ENCODE assay signal across 7 cellular contexts in genomic region chr19:35468637-35469036, GRCh38. TPM values are rescaled to one million over a fixed set of nuclear protein-coding genes. Genes with fewer than 3 reads are reported as not detected.
DNase-seq lines count a peak whose midpoint lies in the region; ATAC-seq and TF ChIP-seq lines count a peak whose summit lies in the region.

No MANE protein-coding gene starts in this region.

- no peak for TF ChIP-seq POLR2A in HCT116 (IDR thresholded peaks at IDR 0.05; ENCODE audit: borderline replicate concordance, extremely low read depth, insufficient read depth, insufficient read length)

- H2AFZ ChIP-seq in HCT116 (ENCODE audit: low read depth, low read length, poor library complexity, severe bottlenecking): no peak overlapping the region

- DNase-seq in GM10266 (ENCODE audit: extremely low spot score) (peak; percentile 76), HCT116 (ENCODE audit: low read depth, low spot score) (peak; percentile 22), NCI-H226 (peak; percentile 16), fibroblast of the aortic adventitia (ENCODE audit: low read depth) (peak; percentile 13), posterior cingulate gyrus (peak in 6 of 10 donors; percentile 29 to 88 (median 36)), T1000 (lab: John Stamatoyannopoulos, UW) (no peak)
- peak; percentile 65 for DNase-seq in activated CD8-positive, alpha-beta memory T cell treated with anti-CD3 and anti-CD28 coated beads, Interleukin-2, amount 50 U/mL, for 4 hours

- no TSS peak for BruUV-seq in HCT116 (replicated peaks; lab: Mats Ljungman, UMichigan)

- CTCF ChIA-PET in HCT116 (lab: Charles Lee): interaction anchor here (1.1 to 4.1 kb wide), 5 partner anchors 26 to 115 kb away, joined by 3 to 43 read pairs (median 4); no protein-coding TSS in a partner anchor

- intact Hi-C loops in HCT116 (cut with micrococcal nuclease): loop anchor here (1.0 kb wide), 1 partner anchor 116 kb away; no protein-coding TSS in a partner anchor
- intact Hi-C loops in posterior cingulate gyrus (cut with DNase I): loop anchor here (2.0 kb wide), 1 partner anchor 116 kb away; no protein-coding TSS in a partner anchor

- peak; percentile 100 for ATAC-seq in HCT116

- no peak overlapping the region for H3K4me2 ChIP-seq in HCT116 (ENCODE audit: low read length)

- no peaks in the 10 kb centered on the region for H3K79me2 ChIP-seq in HCT116 (ENCODE audit: insufficient read depth, low read length)

- RAD21 ChIA-PET in HCT116 (lab: Charles Lee; ENCODE audit: low non-redundant PET in 1 of 2, low total read pairs in 2 of 2, uncharacterized antibody in 2 of 2, unreplicated experiment in 2 of 2): interaction anchor here (0.9 to 2.2 kb wide), 4 partner anchors 48 to 124 kb away, joined by 3 to 11 read pairs (median 5); no protein-coding TSS in a partner anchor

- H3K4me1 ChIP-seq in HCT116 (ENCODE audit: control insufficient read depth in 1 of 2, insufficient read depth in 2 of 2, low read length in 2 of 2): no peaks in the 10 kb centered on the region

- no peaks in the 10 kb centered on the region for H4K20me1 ChIP-seq in HCT116 (ENCODE audit: insufficient read depth)

- no peak overlapping the region for H3K9ac ChIP-seq in HCT116 (ENCODE audit: low read length)

- peak; percentile 88 for TF ChIP-seq RAD21 in HCT116 (IDR thresholded peaks at IDR 0.05; ENCODE audit: low read depth)

- POLR2A ChIA-PET in HCT116 (lab: Charles Lee): interaction anchor here (1.2 kb wide), 1 partner anchor 26 kb away, joined by 3 read pairs; no protein-coding TSS in a partner anchor

- H3K9me2 ChIP-seq in HCT116 (ENCODE audit: insufficient read depth): no peaks in the 10 kb centered on the region

- no peak overlapping the region for H3K27ac ChIP-seq in HCT116 (ENCODE audit: low read depth, low read length)

- no peak overlapping the region for H3K4me3 ChIP-seq in HCT116 (replicated peaks in 1 of 2; ENCODE audit: low read depth in 1 of 2, low read length in 2 of 2)
- H3K4me3 ChIP-seq in fibroblast of the aortic adventitia (ENCODE audit: low read depth, low read length): no peak overlapping the region

- no peaks in the 10 kb centered on the region for H3K9me3 ChIP-seq in HCT116 (ENCODE audit: control insufficient read depth in 1 of 2, insufficient read depth in 1 of 2, low read depth in 1 of 2, low read length in 2 of 2)

- no peaks in the 10 kb centered on the region for H3K27me3 ChIP-seq in HCT116 (ENCODE audit: insufficient read depth, low read length)

- H3K36me3 ChIP-seq in HCT116 (ENCODE audit: control insufficient read depth in 1 of 2, insufficient read depth in 2 of 2, low read length in 2 of 2): no peaks in the 10 kb centered on the region

- TF ChIP-seq CTCF in GM10266 (IDR thresholded peaks at IDR 0.05; ENCODE audit: control insufficient read depth, insufficient read depth, low read depth, missing control alignments) (peak; percentile 93), HCT116 (IDR thresholded peaks at IDR 0.05 in 2 of 3, conservative IDR thresholded peaks at IDR 0.05 in 1 of 3; ENCODE audit: borderline replicate concordance in 1 of 3, insufficient read depth in 1 of 3, low read depth in 2 of 3, low read length in 2 of 3) (peak; percentile 71 to 82 (median 79)), fibroblast of the aortic adventitia (IDR thresholded peaks at IDR 0.05; ENCODE audit: insufficient read depth, low read length) (peak; percentile 52)

TF ChIP-seq in HCT116, 20 proteins besides CTCF, POLR2A, EP300 and RAD21:
- TF ChIP-seq ZFX (IDR thresholded peaks at IDR 0.05) (no peak), TCF7L2 (IDR thresholded peaks at IDR 0.05; ENCODE audit: borderline replicate concordance, extremely low read depth, insufficient read depth, insufficient read length) (no peak), SP1 (IDR thresholded peaks at IDR 0.05; ENCODE audit: low read depth) (no peak), EZH2 (IDR thresholded peaks at IDR 0.05) (no peak), SRF (IDR thresholded peaks at IDR 0.05; ENCODE audit: low read depth) (no peak), ELF1 (IDR thresholded peaks at IDR 0.05; ENCODE audit: borderline replicate concordance, low read depth) (no peak), REST (IDR thresholded peaks at IDR 0.05; ENCODE audit: low read depth) (no peak), ZNF274 (IDR thresholded peaks at IDR 0.05; ENCODE audit: low read depth, low read length) (no peak), MAX (IDR thresholded peaks at IDR 0.05) (no peak), YY1 (IDR thresholded peaks at IDR 0.05; ENCODE audit: extremely low read depth, insufficient replicate concordance, low read depth, low read length) (no peak), CEBPB (IDR thresholded peaks at IDR 0.05; ENCODE audit: low read depth) (no peak), CBX3 (IDR thresholded peaks at IDR 0.05; ENCODE audit: low read depth) (no peak), ATF3 (IDR thresholded peaks at IDR 0.05) (no peak), ZBTB33 (IDR thresholded peaks at IDR 0.05; ENCODE audit: extremely low read depth, insufficient replicate concordance, low read length) (no peak), FOSL1 (IDR thresholded peaks at IDR 0.05; ENCODE audit: low read depth) (no peak)

RNA-seq across cellular contexts. Expression of gene FFAR2, which starts 20.6 kb away (rescaled TPM):
- total RNA-seq in HCT116 (2021; ENCODE audit: unreplicated experiment): not detected
- polyA plus RNA-seq in HCT116 (2012): not detected in 2 replicates
- not detected in 2 replicates for total RNA-seq in fibroblast of the aortic adventitia (ENCODE audit: low replicate concordance)

RNA-seq across cellular contexts. Expression of gene KRTDAP, which starts 21.6 kb away (rescaled TPM):
- total RNA-seq in HCT116 (2021; ENCODE audit: unreplicated experiment) (0.74 TPM), fibroblast of the aortic adventitia (ENCODE audit: low replicate concordance) (not detected in 2 replicates)
- polyA plus RNA-seq in HCT116 (2012): 0.86 and 1.3 TPM in 2 replicates

RNA-seq across cellular contexts. Expression of gene DMKN, which starts 44.8 kb away (rescaled TPM):
- total RNA-seq in HCT116 (2021; ENCODE audit: unreplicated experiment): 246 TPM
- 256 and 297 TPM in 2 replicates for polyA plus RNA-seq in HCT116 (2012)
- total RNA-seq in fibroblast of the aortic adventitia (ENCODE audit: low replicate concordance): 11.4 and 63.0 TPM in 2 replicates

RNA-seq across cellular contexts. Expression of gene SBSN, which starts 59.5 kb away (rescaled TPM):
- total RNA-seq in HCT116 (2021; ENCODE audit: unreplicated experiment) (0.66 TPM), fibroblast of the aortic adventitia (ENCODE audit: low replicate concordance) (4.1 and 13.2 TPM in 2 replicates)
- polyA plus RNA-seq in HCT116 (2012): 0.17 and 0.23 TPM in 2 replicates
